18 cellular contexts compared by ENCODE assay signal in genomic region chr20:50395914-50396488, GRCh38.
A peak's percentile ranks its signal among the peaks of the same experiment; 100 is the strongest.
DNase-seq lines count a peak whose midpoint lies in the region; ATAC-seq and TF ChIP-seq lines count a peak whose summit lies in the region.
"Had no signal": no experiment of that assay in that cellular context is flagged by ENCODE, and none has a peak within 500 bp of the region (broad histone marks: within the 10 kb centered on the region; RNA-seq: fewer than 3 reads in every experiment).

No MANE protein-coding gene starts in this region.

- H3K4me3 ChIP-seq in adrenal gland (no peak overlapping the region), esophagus muscularis mucosa (no peak overlapping the region), prostate gland (no peak overlapping the region), tibial artery (no peak overlapping the region), left lung (no peak overlapping the region)
- H3K4me3 ChIP-seq: dorsolateral prefrontal cortex had no signal

- H3K9me3 ChIP-seq in adrenal gland (replicated peaks in 1 of 3) (no peaks in the 10 kb centered on the region), esophagus muscularis mucosa (no peaks in the 10 kb centered on the region), prostate gland (no peaks in the 10 kb centered on the region), tibial artery (no peaks in the 10 kb centered on the region), left lung (no peaks in the 10 kb centered on the region)

- TF ChIP-seq CTCF in adrenal gland (IDR thresholded peaks at IDR 0.05) (no peak), esophagus muscularis mucosa (IDR thresholded peaks at IDR 0.05) (no peak), prostate gland (IDR thresholded peaks at IDR 0.05) (no peak), tibial artery (IDR thresholded peaks at IDR 0.05) (no peak), left lung (IDR thresholded peaks at IDR 0.05) (no peak)

- intact Hi-C loops in adrenal gland (cut with DNase I) = no loop called here
- intact Hi-C loops in esophagus muscularis mucosa (cut with DNase I) = loop anchor here (5.0 kb wide), 1 partner anchor 84 kb away; no protein-coding TSS in a partner anchor
- intact Hi-C loops in prostate gland (cut with DNase I) = loop anchor here (5.0 kb wide), 2 partner anchors 66 to 204 kb away; partner anchors contain the start of gene CEBPB
- intact Hi-C loops in tibial artery (cut with DNase I; ENCODE audit: low total_unique reads) = loop anchor here (5.0 kb wide), 2 partner anchors 89 to 204 kb away; partner anchors contain the start of gene CEBPB
- intact Hi-C loops in left lung (cut with DNase I) = no loop called here

- H3K27me3 ChIP-seq in adrenal gland = no peaks in the 10 kb centered on the region
- no peaks in the 10 kb centered on the region for H3K27me3 ChIP-seq in esophagus muscularis mucosa
- H3K27me3 ChIP-seq in prostate gland (replicated peaks; ENCODE audit: insufficient read depth) = no peaks in the 10 kb centered on the region
- no peaks in the 10 kb centered on the region for H3K27me3 ChIP-seq in tibial artery
- no peaks in the 10 kb centered on the region for H3K27me3 ChIP-seq in left lung
- H3K27me3 ChIP-seq: dorsolateral prefrontal cortex had no signal

- DNase-seq in adrenal gland (no peak), esophagus muscularis mucosa (ENCODE audit: extremely low spot score) (no peak), prostate gland (ENCODE audit: low spot score) (no peak), tibial artery (no peak), retina (no peak), left lung (no peak)
- DNase-seq: activated CD4-positive, alpha-beta memory T cell treated with anti-CD3 and anti-CD28 coated beads for 36 hours; activated effector memory CD4-positive, alpha-beta T cell treated with Interleukin-2 at 50 U/mL for 16 hours; CD8-positive, alpha-beta memory T cell; GDM1; immature natural killer cell; NCI-H526; stimulated activated CD8-positive, alpha-beta memory T cell treated with anti-CD3 and anti-CD28 coated beads, Interleukin-4, amount 100 ng/mL, for 48 hours had no signal

- H3K36me3 ChIP-seq in adrenal gland (replicated peaks in 1 of 2) (no peaks in the 10 kb centered on the region), esophagus muscularis mucosa (no peaks in the 10 kb centered on the region), prostate gland (no peaks in the 10 kb centered on the region), tibial artery (no peaks in the 10 kb centered on the region), left lung (no peaks in the 10 kb centered on the region)

- ATAC-seq in GM21717 (IDR thresholded peaks at IDR 0.05; ENCODE audit: unreplicated experiment) = no peak
- no peak for ATAC-seq in left lung
- ATAC-seq in GM19463 (IDR thresholded peaks at IDR 0.05; ENCODE audit: unreplicated experiment) = no peak
- ATAC-seq: WTC11 had no signal

- no peak for TF ChIP-seq EP300 in esophagus muscularis mucosa (IDR thresholded peaks at IDR 0.05)

- H3K4me1 ChIP-seq in adrenal gland (replicated peaks in 1 of 2) (peaks cover 42 to 48% of the 10 kb centered on the region in 2 donors), esophagus muscularis mucosa (peaks cover 53 to 76% (median 72%) of the 10 kb centered on the region in 4 donors), prostate gland (replicated peaks) (peaks cover 8% of the 10 kb centered on the region), tibial artery (peaks cover 0 to 82% (median 64%) of the 10 kb centered on the region in 4 donors), left lung (peaks cover 32 to 61% of the 10 kb centered on the region in 2 donors)

- H3K27ac ChIP-seq in adrenal gland (peak overlapping the region; percentile 82 to 92 (median 89)), esophagus muscularis mucosa (replicated peaks in 1 of 4) (peak overlapping the region; percentile 78 to 88 (median 86)), prostate gland (peak overlapping the region; percentile 69 to 76), tibial artery (peak overlapping the region; percentile 87 to 96), left lung (no peak overlapping the region)
- H3K27ac ChIP-seq: KMS-11 had no signal

- TF ChIP-seq POLR2A in adrenal gland (IDR thresholded peaks at IDR 0.05) (no peak), esophagus muscularis mucosa (IDR thresholded peaks at IDR 0.05; ENCODE audit: low read depth) (no peak), prostate gland (IDR thresholded peaks at IDR 0.05) (no peak)

- 81 to 89% (median 84%) methylated on average over 12 to 14 of the region's 14 CpGs for WGBS in adrenal gland, 4 donors
- WGBS in esophagus muscularis mucosa = 91% methylated on average over 14 of the region's 14 CpGs
- 85% methylated on average over 14 of the region's 14 CpGs for WGBS in prostate gland

Comparison
In these comparisons a context has a peak if more than half of its experiments do, and no peak if none do; other contexts are left out.
1. H3K27ac ChIP-seq: peak in adrenal gland (5 of 5), esophagus muscularis mucosa (4 of 4), prostate gland (2 of 2) and tibial artery (2 of 2); none in left lung (0 of 2).
2. intact Hi-C loops: an anchor here in esophagus muscularis mucosa (5.0 kb wide), prostate gland (5.0 kb wide) and tibial artery (5.0 kb wide); none called in adrenal gland and left lung.